Comparison of ENCODE assay signal across 1 cellular context in genomic region chr2:28894470-28895188, GRCh38.
TF ChIP-seq lines count a peak whose summit lies in the region.

WDR43 (plus strand) TSS chr2:28894667; CDS start chr2:28894699, 32 bp downstream.

TF ChIP-seq in K562, 482 proteins besides CTCF, POLR2A, EP300 and RAD21 (continued from another document and continues in another):
- TF ChIP-seq CHD4 (IDR thresholded peaks at IDR 0.05; ENCODE audit: insufficient read depth, insufficient replicate concordance, low read depth, low read length, poor library complexity, severe bottlenecking) = no peak
- TF ChIP-seq NBN (IDR thresholded peaks at IDR 0.05; ENCODE audit: low read depth) = no peak
- no peak for TF ChIP-seq MCM3 (IDR thresholded peaks at IDR 0.05)
- no peak for TF ChIP-seq PTRF (tag; IDR thresholded peaks at IDR 0.05)
- no peak for TF ChIP-seq ELK1 (CRISPR knock-in tag; IDR thresholded peaks at IDR 0.05)
- peak in 1 of 2 experiments; percentile 65; a peak in 2 of 4 replicates for TF ChIP-seq NONO (IDR thresholded peaks at IDR 0.05; ENCODE audit: low read depth in 2 of 2, low read length in 1 of 2)
- peak; percentile 64; the same call in 1 of the 2 replicates for TF ChIP-seq POLR2H (tag; IDR thresholded peaks at IDR 0.05; ENCODE audit: low read depth)
- TF ChIP-seq NR4A1 (CRISPR knock-in tag; IDR thresholded peaks at IDR 0.05) = no peak
- no peak for TF ChIP-seq NR4A1 (tag; IDR thresholded peaks at IDR 0.05)
- TF ChIP-seq FOXP4 (CRISPR knock-in tag; IDR thresholded peaks at IDR 0.05; ENCODE audit: borderline replicate concordance) = no peak; the same call in 1 of the 2 replicates
- peak in 1 of 2 experiments; percentile 88; a peak in 2 of 4 replicates for TF ChIP-seq SIN3A (IDR thresholded peaks at IDR 0.05; ENCODE audit: borderline replicate concordance in 2 of 2, control insufficient read depth in 1 of 2, low read depth in 2 of 2, low read length in 2 of 2)
- TF ChIP-seq SNRNP70 (optimal IDR thresholded peaks at IDR 0.05; ENCODE audit: low read depth, low read length) = no peak
- no peak for TF ChIP-seq ZSCAN29 (IDR thresholded peaks at IDR 0.05)
- TF ChIP-seq ELF4 (CRISPR knock-in tag; IDR thresholded peaks at IDR 0.05) = no peak
- no peak for TF ChIP-seq PTBP1 (IDR thresholded peaks at IDR 0.05; ENCODE audit: low read depth, low read length)
- no peak for TF ChIP-seq KAT8 (IDR thresholded peaks at IDR 0.05; ENCODE audit: low read depth)
- no peak for TF ChIP-seq ZNF785 (CRISPR knock-in tag; IDR thresholded peaks at IDR 0.05)
- TF ChIP-seq, protein P1, sequence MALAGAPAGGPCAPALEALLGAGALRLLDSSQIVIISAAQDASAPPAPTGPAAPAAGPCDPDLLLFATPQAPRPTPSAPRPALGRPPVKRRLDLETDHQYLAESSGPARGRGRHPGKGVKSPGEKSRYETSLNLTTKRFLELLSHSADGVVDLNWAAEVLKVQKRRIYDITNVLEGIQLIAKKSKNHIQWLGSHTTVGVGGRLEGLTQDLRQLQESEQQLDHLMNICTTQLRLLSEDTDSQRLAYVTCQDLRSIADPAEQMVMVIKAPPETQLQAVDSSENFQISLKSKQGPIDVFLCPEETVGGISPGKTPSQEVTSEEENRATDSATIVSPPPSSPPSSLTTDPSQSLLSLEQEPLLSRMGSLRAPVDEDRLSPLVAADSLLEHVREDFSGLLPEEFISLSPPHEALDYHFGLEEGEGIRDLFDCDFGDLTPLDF (CRISPR knock-in tag; IDR thresholded peaks at IDR 0.05) = peak; percentile 61; the same call in 1 of the 2 replicates
- peak; percentile 57 to 64 for TF ChIP-seq E2F6 (IDR thresholded peaks at IDR 0.05; ENCODE audit: borderline replicate concordance in 1 of 2, extremely low read depth in 1 of 2, insufficient read depth in 1 of 2, insufficient read length in 1 of 2, low read depth in 1 of 2, low read length in 1 of 2, poor library complexity in 1 of 2, severe bottlenecking in 1 of 2)
- TF ChIP-seq EHMT2 (IDR thresholded peaks at IDR 0.05) = no peak
- no peak for TF ChIP-seq ZNF224 (CRISPR knock-in tag; IDR thresholded peaks at IDR 0.05)
- TF ChIP-seq RUNX1 (IDR thresholded peaks at IDR 0.05; ENCODE audit: low read depth) = no peak
- no peak for TF ChIP-seq CBX1 (IDR thresholded peaks at IDR 0.05; ENCODE audit: low read depth)
- no peak for TF ChIP-seq MEF2D (tag; conservative IDR thresholded peaks at IDR 0.05; ENCODE audit: low read depth)
- no peak for TF ChIP-seq ZNF444 (CRISPR knock-in tag; IDR thresholded peaks at IDR 0.05)
- no peak for TF ChIP-seq TFE3 (CRISPR knock-in tag; IDR thresholded peaks at IDR 0.05)
- TF ChIP-seq FOXP1 (CRISPR knock-in tag; IDR thresholded peaks at IDR 0.05) = no peak
- TF ChIP-seq ZEB2 (IDR thresholded peaks at IDR 0.05) = no peak
- TF ChIP-seq ZNF583 (CRISPR knock-in tag; IDR thresholded peaks at IDR 0.05) = no peak
- TF ChIP-seq FOXA3 (CRISPR knock-in tag; conservative IDR thresholded peaks at IDR 0.05 in 1 of 2, IDR thresholded peaks at IDR 0.05 in 1 of 2) = no peak; a peak in 1 of 4 replicates
- TF ChIP-seq, protein P2, sequence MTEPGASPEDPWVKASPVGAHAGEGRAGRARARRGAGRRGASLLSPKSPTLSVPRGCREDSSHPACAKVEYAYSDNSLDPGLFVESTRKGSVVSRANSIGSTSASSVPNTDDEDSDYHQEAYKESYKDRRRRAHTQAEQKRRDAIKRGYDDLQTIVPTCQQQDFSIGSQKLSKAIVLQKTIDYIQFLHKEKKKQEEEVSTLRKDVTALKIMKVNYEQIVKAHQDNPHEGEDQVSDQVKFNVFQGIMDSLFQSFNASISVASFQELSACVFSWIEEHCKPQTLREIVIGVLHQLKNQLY (CRISPR knock-in tag; conservative IDR thresholded peaks at IDR 0.05) = peak in 1 of 2 experiments; percentile 88; a peak in 1 of 4 replicates
- no peak for TF ChIP-seq ZNF146 (CRISPR knock-in tag; IDR thresholded peaks at IDR 0.05; ENCODE audit: unreplicated experiment)
- TF ChIP-seq ZNF431 (CRISPR knock-in tag; IDR thresholded peaks at IDR 0.05) = 0 out of 2 replicates have a peak, but pooled peaks have one; percentile 63
- TF ChIP-seq, protein P3, sequence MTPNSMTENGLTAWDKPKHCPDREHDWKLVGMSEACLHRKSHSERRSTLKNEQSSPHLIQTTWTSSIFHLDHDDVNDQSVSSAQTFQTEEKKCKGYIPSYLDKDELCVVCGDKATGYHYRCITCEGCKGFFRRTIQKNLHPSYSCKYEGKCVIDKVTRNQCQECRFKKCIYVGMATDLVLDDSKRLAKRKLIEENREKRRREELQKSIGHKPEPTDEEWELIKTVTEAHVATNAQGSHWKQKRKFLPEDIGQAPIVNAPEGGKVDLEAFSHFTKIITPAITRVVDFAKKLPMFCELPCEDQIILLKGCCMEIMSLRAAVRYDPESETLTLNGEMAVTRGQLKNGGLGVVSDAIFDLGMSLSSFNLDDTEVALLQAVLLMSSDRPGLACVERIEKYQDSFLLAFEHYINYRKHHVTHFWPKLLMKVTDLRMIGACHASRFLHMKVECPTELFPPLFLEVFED (CRISPR knock-in tag; conservative IDR thresholded peaks at IDR 0.05) = no peak
- no peak for TF ChIP-seq SMARCB1 (IDR thresholded peaks at IDR 0.05; ENCODE audit: insufficient read length, low read depth)
- TF ChIP-seq ZNF121 (CRISPR knock-in tag; conservative IDR thresholded peaks at IDR 0.05) = no peak
- no peak for TF ChIP-seq FOXJ3 (CRISPR knock-in tag; IDR thresholded peaks at IDR 0.05)
- TF ChIP-seq, protein P4, sequence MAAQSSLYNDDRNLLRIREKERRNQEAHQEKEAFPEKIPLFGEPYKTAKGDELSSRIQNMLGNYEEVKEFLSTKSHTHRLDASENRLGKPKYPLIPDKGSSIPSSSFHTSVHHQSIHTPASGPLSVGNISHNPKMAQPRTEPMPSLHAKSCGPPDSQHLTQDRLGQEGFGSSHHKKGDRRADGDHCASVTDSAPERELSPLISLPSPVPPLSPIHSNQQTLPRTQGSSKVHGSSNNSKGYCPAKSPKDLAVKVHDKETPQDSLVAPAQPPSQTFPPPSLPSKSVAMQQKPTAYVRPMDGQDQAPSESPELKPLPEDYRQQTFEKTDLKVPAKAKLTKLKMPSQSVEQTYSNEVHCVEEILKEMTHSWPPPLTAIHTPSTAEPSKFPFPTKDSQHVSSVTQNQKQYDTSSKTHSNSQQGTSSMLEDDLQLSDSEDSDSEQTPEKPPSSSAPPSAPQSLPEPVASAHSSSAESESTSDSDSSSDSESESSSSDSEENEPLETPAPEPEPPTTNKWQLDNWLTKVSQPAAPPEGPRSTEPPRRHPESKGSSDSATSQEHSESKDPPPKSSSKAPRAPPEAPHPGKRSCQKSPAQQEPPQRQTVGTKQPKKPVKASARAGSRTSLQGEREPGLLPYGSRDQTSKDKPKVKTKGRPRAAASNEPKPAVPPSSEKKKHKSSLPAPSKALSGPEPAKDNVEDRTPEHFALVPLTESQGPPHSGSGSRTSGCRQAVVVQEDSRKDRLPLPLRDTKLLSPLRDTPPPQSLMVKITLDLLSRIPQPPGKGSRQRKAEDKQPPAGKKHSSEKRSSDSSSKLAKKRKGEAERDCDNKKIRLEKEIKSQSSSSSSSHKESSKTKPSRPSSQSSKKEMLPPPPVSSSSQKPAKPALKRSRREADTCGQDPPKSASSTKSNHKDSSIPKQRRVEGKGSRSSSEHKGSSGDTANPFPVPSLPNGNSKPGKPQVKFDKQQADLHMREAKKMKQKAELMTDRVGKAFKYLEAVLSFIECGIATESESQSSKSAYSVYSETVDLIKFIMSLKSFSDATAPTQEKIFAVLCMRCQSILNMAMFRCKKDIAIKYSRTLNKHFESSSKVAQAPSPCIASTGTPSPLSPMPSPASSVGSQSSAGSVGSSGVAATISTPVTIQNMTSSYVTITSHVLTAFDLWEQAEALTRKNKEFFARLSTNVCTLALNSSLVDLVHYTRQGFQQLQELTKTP (IDR thresholded peaks at IDR 0.05; ENCODE audit: low read depth in 1 of 2, partially characterized antibody in 2 of 2) = no peak
- peak in 1 of 2 experiments; percentile 77; a peak in 1 of 4 replicates for TF ChIP-seq TEAD1 (CRISPR knock-in tag; IDR thresholded peaks at IDR 0.05)
- TF ChIP-seq, protein P5, sequence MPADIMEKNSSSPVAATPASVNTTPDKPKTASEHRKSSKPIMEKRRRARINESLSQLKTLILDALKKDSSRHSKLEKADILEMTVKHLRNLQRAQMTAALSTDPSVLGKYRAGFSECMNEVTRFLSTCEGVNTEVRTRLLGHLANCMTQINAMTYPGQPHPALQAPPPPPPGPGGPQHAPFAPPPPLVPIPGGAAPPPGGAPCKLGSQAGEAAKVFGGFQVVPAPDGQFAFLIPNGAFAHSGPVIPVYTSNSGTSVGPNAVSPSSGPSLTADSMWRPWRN (IDR thresholded peaks at IDR 0.05; ENCODE audit: low read depth) = no peak
- 0 out of 2 replicates have a peak, but pooled peaks have one; percentile 18 for TF ChIP-seq BHLHE40 (IDR thresholded peaks at IDR 0.05; ENCODE audit: low read length)
- TF ChIP-seq HNRNPH1 (optimal IDR thresholded peaks at IDR 0.05; ENCODE audit: low read depth, low read length) = no peak
- TF ChIP-seq PHF8 (IDR thresholded peaks at IDR 0.05; ENCODE audit: borderline replicate concordance, low read length) = peak; percentile 86; the same call in 1 of the 2 replicates
- TF ChIP-seq KDM5B (IDR thresholded peaks at IDR 0.05; ENCODE audit: insufficient replicate concordance, low read depth, low read length) = peak; percentile 32
- TF ChIP-seq, protein P6, sequence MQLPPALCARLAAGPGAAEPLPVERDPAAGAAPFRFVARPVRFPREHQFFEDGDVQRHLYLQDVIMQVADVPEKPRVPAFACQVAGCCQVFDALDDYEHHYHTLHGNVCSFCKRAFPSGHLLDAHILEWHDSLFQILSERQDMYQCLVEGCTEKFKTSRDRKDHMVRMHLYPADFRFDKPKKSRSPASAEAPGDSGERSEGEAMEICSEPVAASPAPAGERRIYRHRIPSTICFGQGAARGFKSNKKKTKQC (CRISPR knock-in tag; IDR thresholded peaks at IDR 0.05) = peak; percentile 75; the same call in 1 of the 2 replicates
